8 cellular contexts compared by ENCODE assay signal in genomic region chr16:85750021-85750826, GRCh38. TPM values are rescaled to one million over a fixed set of nuclear protein-coding genes. Genes with fewer than 3 reads are reported as not detected.
DNase-seq lines count a peak whose midpoint lies in the region; ATAC-seq and TF ChIP-seq lines count a peak whose summit lies in the region.

No MANE protein-coding gene starts in this region.

- peaks cover 2% of the 10 kb centered on the region for H3K36me3 Mint-ChIP-seq in central memory CD8-positive, alpha-beta T cell (ENCODE audit: insufficient read depth)

- DNase-seq in activated gamma-delta T cell treated with Interleukin-2 at 50 U/mL for 16 hours (peak; percentile 28), activated gamma-delta T cell (lab: John Stamatoyannopoulos, UW) (no peak), NCI-H69 (lab: John Stamatoyannopoulos, UW) (peak; percentile 12), lower lobe of right lung (peak; percentile 62), upper lobe of left lung (peak in 1 of 2 donors; percentile 88), putamen (ENCODE audit: low spot score) (no peak)
- no peak for DNase-seq in central memory CD8-positive, alpha-beta T cell (ENCODE audit: low spot score in 2 of 2)

- 1 to 2% methylated on average over 29 to 32 of the region's 56 CpGs for WGBS in upper lobe of left lung, 2 donors

- H3K27ac ChIP-seq in lower lobe of right lung (no peak overlapping the region), upper lobe of left lung (no peak overlapping the region)

- H3K4me3 Mint-ChIP-seq in central memory CD8-positive, alpha-beta T cell: peak overlapping the region; percentile 77

- no peak overlapping the region for H3K27ac Mint-ChIP-seq in central memory CD8-positive, alpha-beta T cell (ENCODE audit: low read depth)

- intact Hi-C loops in lower lobe of right lung (cut with DNase I): no loop called here

- H3K27me3 ChIP-seq in lower lobe of right lung (ENCODE audit: low read depth) (peaks cover 5% of the 10 kb centered on the region), upper lobe of left lung (peaks cover 0 to 2% (median 0%) of the 10 kb centered on the region in 4 donors)

- peaks cover 5% of the 10 kb centered on the region for H3K4me1 Mint-ChIP-seq in central memory CD8-positive, alpha-beta T cell

- H3K4me3 ChIP-seq in lower lobe of right lung (peak overlapping the region; percentile 66), upper lobe of left lung (peak overlapping the region; percentile 59 to 68 (median 63))

- no peaks in the 10 kb centered on the region for H3K9me3 Mint-ChIP-seq in central memory CD8-positive, alpha-beta T cell

- no peak for ATAC-seq in central memory CD8-positive, alpha-beta T cell (replicated peaks; ENCODE audit: extremely low read depth, poor library complexity, severe bottlenecking)
- ATAC-seq in lower lobe of right lung: peak; percentile 24 to 46
- ATAC-seq in upper lobe of left lung (ENCODE audit: low FRiP score in 2 of 2): peak in 1 of 2 donors; percentile 24
- ATAC-seq in GM18520 (IDR thresholded peaks at IDR 0.05; ENCODE audit: unreplicated experiment): no peak

- H3K36me3 ChIP-seq in lower lobe of right lung: no peaks in the 10 kb centered on the region
- H3K36me3 ChIP-seq in upper lobe of left lung: no peaks in the 10 kb centered on the region

- no peak for TF ChIP-seq EP300 in upper lobe of left lung (IDR thresholded peaks at IDR 0.05)

- H3K9me3 ChIP-seq in lower lobe of right lung (no peaks in the 10 kb centered on the region), upper lobe of left lung (no peaks in the 10 kb centered on the region)

- TF ChIP-seq CTCF in lower lobe of right lung (IDR thresholded peaks at IDR 0.05) (no peak), upper lobe of left lung (IDR thresholded peaks at IDR 0.05) (no peak)

- H3K4me1 ChIP-seq in lower lobe of right lung: peaks cover 25% of the 10 kb centered on the region
- H3K4me1 ChIP-seq in upper lobe of left lung: peaks cover 20 to 38% (median 23%) of the 10 kb centered on the region in 4 donors

- TF ChIP-seq POLR2A in upper lobe of left lung (IDR thresholded peaks at IDR 0.05): no peak

- peaks cover 29% of the 10 kb centered on the region for H3K27me3 Mint-ChIP-seq in central memory CD8-positive, alpha-beta T cell

RNA-seq across cellular contexts. Expression of gene C16orf74, which starts 0.7 kb away (rescaled TPM):
- total RNA-seq in lower lobe of right lung (1.5 TPM), upper lobe of left lung (1 to 10 TPM in 5 of 6 donors, not detected in 1; 1.2 to 6.3 (median 4.1) TPM)

RNA-seq across cellular contexts. Expression of gene EMC8, which starts 49.1 kb away (rescaled TPM):
- total RNA-seq in lower lobe of right lung (21.9 TPM), upper lobe of left lung (10 to 100 TPM; 15.8 to 39.8 (median 25.6) TPM)

RNA-seq across cellular contexts. Expression of gene COX4I1, which starts 49.3 kb away (rescaled TPM):
- 391 TPM for total RNA-seq in lower lobe of right lung
- total RNA-seq in upper lobe of left lung: 100 to 1,000 TPM; 160 to 490 (median 439) TPM

Comparison
In these comparisons a context has a peak if more than half of its experiments do, and no peak if none do; other contexts are left out.
1. DNase-seq: peak in activated gamma-delta T cell treated with Interleukin-2 at 50 U/mL for 16 hours (single experiment), NCI-H69 (single experiment) and lower lobe of right lung (single experiment); none in activated gamma-delta T cell (single experiment), central memory CD8-positive, alpha-beta T cell (0 of 2) and putamen (single experiment).
2. ATAC-seq: peak in lower lobe of right lung (2 of 2); none in central memory CD8-positive, alpha-beta T cell (single experiment) and GM18520 (single experiment).